ENCODE assay signal across 7 cellular contexts in genomic region chr14:100155049-100155621, GRCh38. TPM values are rescaled to one million over a fixed set of nuclear protein-coding genes. Genes with fewer than 3 reads are reported as not detected.
DNase-seq lines count a peak whose midpoint lies in the region; ATAC-seq and TF ChIP-seq lines count a peak whose summit lies in the region.

No MANE protein-coding gene starts in this region.

- no peak overlapping the region for H3K27ac ChIP-seq in DND-41 (ENCODE audit: low read length)
- H3K27ac ChIP-seq in gastrocnemius medialis, result no peak overlapping the region

- peaks cover 6% of the 10 kb centered on the region in 2 donors for H3K36me3 Mint-ChIP-seq in activated T-cell treated with anti-CD3 and anti-CD28 coated beads, Interleukin-2, amount 50 U/mL, for 72 hours (ENCODE audit: insufficient read depth in 2 of 2)

- H3K9me3 Mint-ChIP-seq in activated T-cell treated with anti-CD3 and anti-CD28 coated beads, Interleukin-2, amount 50 U/mL, for 72 hours, result peaks cover 0 to 5% of the 10 kb centered on the region in 2 donors

- H3K79me2 ChIP-seq in DND-41 (ENCODE audit: insufficient read depth, low read length), result no peaks in the 10 kb centered on the region

- H3K9me3 ChIP-seq in DND-41 (ENCODE audit: insufficient read depth, low read length, severe bottlenecking) (peaks cover 11% of the 10 kb centered on the region), gastrocnemius medialis (peaks cover 0 to 5% (median 0%) of the 10 kb centered on the region in 3 donors)

- no peak overlapping the region for H3K4me2 ChIP-seq in DND-41 (ENCODE audit: insufficient read depth, low read length)

- no peak overlapping the region for H3K9ac ChIP-seq in DND-41 (ENCODE audit: low read depth, low read length)

- H3K4me3 ChIP-seq in DND-41 (ENCODE audit: low read depth in 1 of 2, low read length in 2 of 2), result no peak overlapping the region
- H3K4me3 ChIP-seq in gastrocnemius medialis, result no peak overlapping the region

- no peak overlapping the region for H3K4me3 Mint-ChIP-seq in activated T-cell treated with anti-CD3 and anti-CD28 coated beads, Interleukin-2, amount 50 U/mL, for 72 hours

- H2AFZ ChIP-seq in DND-41 (ENCODE audit: low read depth, low read length), result no peak overlapping the region

- H4K20me1 ChIP-seq in DND-41 (ENCODE audit: insufficient read depth, low read length), result no peaks in the 10 kb centered on the region

- H3K4me1 ChIP-seq in DND-41 (ENCODE audit: insufficient read depth, low read length) (no peaks in the 10 kb centered on the region), gastrocnemius medialis (peaks cover 0 to 4% of the 10 kb centered on the region in 2 donors)

- TF ChIP-seq CTCF in DND-41 (IDR thresholded peaks at IDR 0.05; ENCODE audit: borderline replicate concordance, extremely low read depth, low read length, poor library complexity, severe bottlenecking) (peak; percentile 82), gastrocnemius medialis (IDR thresholded peaks at IDR 0.05 in 4 of 5, conservative IDR thresholded peaks at IDR 0.05 in 1 of 5) (no peak)

- 0 out of 3 replicates have a peak, but pooled peaks have one; percentile 21 for ATAC-seq in DND-41 (ENCODE audit: insufficient read depth, low read depth)
- ATAC-seq in activated T-cell treated with anti-CD3 and anti-CD28 coated beads, Interleukin-2, amount 50 U/mL, for 72 hours (replicated peaks in 1 of 2), result no peak
- no peak for ATAC-seq in HG03097 (IDR thresholded peaks at IDR 0.05; ENCODE audit: low FRiP score, unreplicated experiment)
- ATAC-seq in gastrocnemius medialis, result no peak

- H3K27ac Mint-ChIP-seq in activated T-cell treated with anti-CD3 and anti-CD28 coated beads, Interleukin-2, amount 50 U/mL, for 72 hours, result no peak overlapping the region

- intact Hi-C loops in gastrocnemius medialis (cut with DNase I; ENCODE audit: low total_unique reads), result no loop called here

- peaks cover 19% of the 10 kb centered on the region for H3K27me3 Mint-ChIP-seq in activated T-cell treated with anti-CD3 and anti-CD28 coated beads, Interleukin-2, amount 50 U/mL, for 72 hours (ENCODE audit: low read depth)

- peak; percentile 49 for DNase-seq in DND-41
- peak; percentile 54 for DNase-seq in HPDE6-E6E7 (ENCODE audit: extremely low spot score)
- DNase-seq in activated T-cell treated with anti-CD3 and anti-CD28 coated beads, Interleukin-2, amount 50 U/mL, for 72 hours, result peak; percentile 45 to 48
- peak; percentile 78 for DNase-seq in islet precursor cell
- no peak for DNase-seq in NCI-H146 (lab: John Stamatoyannopoulos, UW)
- DNase-seq in gastrocnemius medialis, result no peak

- H3K36me3 ChIP-seq in DND-41 (ENCODE audit: insufficient read depth, low read length), result no peaks in the 10 kb centered on the region
- H3K36me3 ChIP-seq in gastrocnemius medialis, result no peaks in the 10 kb centered on the region

- H3K4me1 Mint-ChIP-seq in activated T-cell treated with anti-CD3 and anti-CD28 coated beads, Interleukin-2, amount 50 U/mL, for 72 hours (ENCODE audit: low read depth), result no peaks in the 10 kb centered on the region

- in situ Hi-C loops in gastrocnemius medialis (cut with MboI; ENCODE audit: low sequenced_read_pairs in 4 of 4), result no loop called here

- H3K27me3 ChIP-seq in DND-41 (ENCODE audit: insufficient read depth, low read length, poor library complexity), result no peaks in the 10 kb centered on the region
- H3K27me3 ChIP-seq in gastrocnemius medialis, result peaks cover 19 to 33% (median 25%) of the 10 kb centered on the region in 3 donors

- no peak for TF ChIP-seq POLR2A in gastrocnemius medialis (IDR thresholded peaks at IDR 0.05)

RNA-seq across cellular contexts. Expression of gene DEGS2, which starts 4.3 kb away (rescaled TPM):
- total RNA-seq in activated T-cell treated with anti-CD3 and anti-CD28 coated beads, Interleukin-2, amount 50 U/mL, for 72 hours, result 1 to 10 TPM; 1.8 to 4.2 TPM
- under 1 TPM in 3 of 4 donors, not detected in 1; 0.22 to 0.75 (median 0.66) TPM for total RNA-seq in gastrocnemius medialis

Comparison
In these comparisons a context has a peak if more than half of its experiments do, and no peak if none do; other contexts are left out.
1. DNase-seq: peak in DND-41 (single experiment), HPDE6-E6E7 (single experiment), activated T-cell treated with anti-CD3 and anti-CD28 coated beads, Interleukin-2, amount 50 U/mL, for 72 hours (2 of 2) and islet precursor cell (single experiment); none in NCI-H146 (single experiment) and gastrocnemius medialis (0 of 2).